Comparison of ENCODE assay signal across 1 cellular context in the genomic region with DNA sequence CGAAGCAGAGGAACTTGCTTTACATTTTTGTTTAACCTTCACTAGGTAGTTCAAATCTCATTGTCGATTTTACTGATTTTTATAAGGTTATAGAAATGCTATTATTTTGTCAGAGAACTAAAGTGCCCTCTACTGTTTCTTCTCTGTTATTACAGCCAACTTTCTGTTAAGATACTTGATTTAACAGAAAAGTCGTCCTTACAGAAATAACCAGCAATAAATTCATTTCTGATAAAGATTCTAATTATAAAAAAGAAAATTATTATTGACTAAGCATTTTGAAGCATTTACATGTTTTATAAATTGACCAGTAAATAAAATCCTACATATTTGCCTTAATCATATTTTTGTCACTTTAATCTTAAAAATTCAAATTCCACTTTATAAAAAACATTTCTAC.
TF ChIP-seq lines count a peak whose summit lies in the region.

No MANE protein-coding gene starts in this region.

TF ChIP-seq in HCT116, 20 proteins besides CTCF, POLR2A, EP300 and RAD21 (continued from another document):
- TF ChIP-seq, protein P1, sequence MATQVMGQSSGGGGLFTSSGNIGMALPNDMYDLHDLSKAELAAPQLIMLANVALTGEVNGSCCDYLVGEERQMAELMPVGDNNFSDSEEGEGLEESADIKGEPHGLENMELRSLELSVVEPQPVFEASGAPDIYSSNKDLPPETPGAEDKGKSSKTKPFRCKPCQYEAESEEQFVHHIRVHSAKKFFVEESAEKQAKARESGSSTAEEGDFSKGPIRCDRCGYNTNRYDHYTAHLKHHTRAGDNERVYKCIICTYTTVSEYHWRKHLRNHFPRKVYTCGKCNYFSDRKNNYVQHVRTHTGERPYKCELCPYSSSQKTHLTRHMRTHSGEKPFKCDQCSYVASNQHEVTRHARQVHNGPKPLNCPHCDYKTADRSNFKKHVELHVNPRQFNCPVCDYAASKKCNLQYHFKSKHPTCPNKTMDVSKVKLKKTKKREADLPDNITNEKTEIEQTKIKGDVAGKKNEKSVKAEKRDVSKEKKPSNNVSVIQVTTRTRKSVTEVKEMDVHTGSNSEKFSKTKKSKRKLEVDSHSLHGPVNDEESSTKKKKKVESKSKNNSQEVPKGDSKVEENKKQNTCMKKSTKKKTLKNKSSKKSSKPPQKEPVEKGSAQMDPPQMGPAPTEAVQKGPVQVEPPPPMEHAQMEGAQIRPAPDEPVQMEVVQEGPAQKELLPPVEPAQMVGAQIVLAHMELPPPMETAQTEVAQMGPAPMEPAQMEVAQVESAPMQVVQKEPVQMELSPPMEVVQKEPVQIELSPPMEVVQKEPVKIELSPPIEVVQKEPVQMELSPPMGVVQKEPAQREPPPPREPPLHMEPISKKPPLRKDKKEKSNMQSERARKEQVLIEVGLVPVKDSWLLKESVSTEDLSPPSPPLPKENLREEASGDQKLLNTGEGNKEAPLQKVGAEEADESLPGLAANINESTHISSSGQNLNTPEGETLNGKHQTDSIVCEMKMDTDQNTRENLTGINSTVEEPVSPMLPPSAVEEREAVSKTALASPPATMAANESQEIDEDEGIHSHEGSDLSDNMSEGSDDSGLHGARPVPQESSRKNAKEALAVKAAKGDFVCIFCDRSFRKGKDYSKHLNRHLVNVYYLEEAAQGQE (IDR thresholded peaks at IDR 0.05; ENCODE audit: low read depth) = no peak
